ENCODE assay signal across 34 cellular contexts in the genomic region with DNA sequence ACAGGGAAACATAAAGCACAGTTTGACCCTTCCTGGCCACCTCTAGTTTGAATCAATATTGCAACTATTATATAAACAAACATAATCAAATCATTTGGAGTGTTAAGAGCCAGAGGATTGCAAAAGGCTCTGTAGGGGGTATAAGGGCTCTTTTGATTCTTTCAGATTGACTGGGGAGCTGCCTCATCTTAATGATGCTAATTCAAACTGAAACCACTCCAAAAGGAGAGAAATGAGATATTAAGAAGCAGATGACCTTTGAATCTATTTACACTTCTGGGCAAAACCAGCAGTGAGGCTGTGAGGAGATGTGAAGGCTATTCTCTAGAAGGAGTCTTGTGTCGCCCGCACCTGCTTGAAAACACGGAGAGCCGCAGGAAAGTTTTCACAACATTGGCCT.
DNase-seq lines count a peak whose midpoint lies in the region; ATAC-seq and TF ChIP-seq lines count a peak whose summit lies in the region.
"Had no signal": no experiment of that assay in that cellular context is flagged by ENCODE, and none has a peak within 500 bp of the region (broad histone marks: within the 10 kb centered on the region; RNA-seq: fewer than 3 reads in every experiment).

No MANE protein-coding gene starts in this region.

- H3K4me1 ChIP-seq in endocrine pancreas (ENCODE audit: control insufficient read depth, insufficient read depth, low read length) (no peaks in the 10 kb centered on the region), BE2C (no peaks in the 10 kb centered on the region)
- H3K4me1 ChIP-seq: foreskin keratinocyte, heart left ventricle, prostate gland, SJSA1, transverse colon had no signal

- no peaks in the 10 kb centered on the region for H3K36me3 Mint-ChIP-seq in CD4-positive, alpha-beta T cell (ENCODE audit: low read depth)
- H3K36me3 Mint-ChIP-seq: activated naive CD4-positive, alpha-beta T cell treated with anti-CD3 and anti-CD28 coated beads, Interleukin-2, amount 50 U/mL, for 24 hours; brain; IgD-negative memory B cell; naive thymus-derived CD4-positive, alpha-beta T cell had no signal

- no peak overlapping the region for H3K27ac ChIP-seq in CD4-positive, alpha-beta T cell (ENCODE audit: low read depth, low read length)
- H3K27ac ChIP-seq: foreskin keratinocyte, heart left ventricle, prostate gland, RWPE1, SJSA1, transverse colon had no signal

- H3K4me1 Mint-ChIP-seq in CD4-positive, alpha-beta T cell (ENCODE audit: low read depth), result no peaks in the 10 kb centered on the region
- H3K4me1 Mint-ChIP-seq: activated naive CD4-positive, alpha-beta T cell treated with anti-CD3 and anti-CD28 coated beads, Interleukin-2, amount 50 U/mL, for 24 hours; IgD-negative memory B cell had no signal

- DNase-seq in NCI-H146 treated with DMSO at 0.1 percent for 48 hours (lab: John Stamatoyannopoulos, UW; ENCODE audit: unreplicated experiment), result peak; percentile 90
- no peak for DNase-seq in BE2C
- no peak for DNase-seq in glomerular visceral epithelial cell (ENCODE audit: extremely low spot score)
- DNase-seq in CD4-positive, alpha-beta T cell, result no peak
- DNase-seq: ACHN; activated CD4-positive, alpha-beta T cell treated with anti-CD3 and anti-CD28 coated beads for 48 hours; activated CD8-positive, alpha-beta memory T cell treated with anti-CD3 and anti-CD28 coated beads for 24 hours; activated T-cell treated with anti-CD3 and anti-CD28 coated beads for 4 hours; amniotic stem cell; dermis blood vessel endothelial cell; foreskin keratinocyte; H7; heart left ventricle; kidney; midbrain; naive thymus-derived CD4-positive, alpha-beta T cell; NCI-H187; nucleus accumbens; OCI-M1; stimulated activated CD4-positive, alpha-beta T cell treated with anti-CD3 and anti-CD28 coated beads, Interleukin-4, amount 100 ng/mL, for 1 hour; transverse colon had no signal

- intact Hi-C loops in CD4-positive, alpha-beta T cell (cut with DNase I, micrococcal nuclease), result no loop called here

- H3K4me3 Mint-ChIP-seq in CD4-positive, alpha-beta T cell, result no peak overlapping the region
- H3K4me3 Mint-ChIP-seq: activated naive CD4-positive, alpha-beta T cell treated with anti-CD3 and anti-CD28 coated beads, Interleukin-2, amount 50 U/mL, for 24 hours; brain; IgD-negative memory B cell; naive thymus-derived CD4-positive, alpha-beta T cell had no signal

- H3K4me3 ChIP-seq in endocrine pancreas (ENCODE audit: control insufficient read depth, insufficient read depth, low read length) (peak overlapping the region; percentile 4), BE2C (ENCODE audit: low read depth, low read length) (no peak overlapping the region)
- H3K4me3 ChIP-seq: heart left ventricle, prostate gland, SJSA1, transverse colon had no signal

- no peak overlapping the region for H3K27ac Mint-ChIP-seq in CD4-positive, alpha-beta T cell
- H3K27ac Mint-ChIP-seq: activated naive CD4-positive, alpha-beta T cell treated with anti-CD3 and anti-CD28 coated beads, Interleukin-2, amount 50 U/mL, for 24 hours; activated T-helper 2 cell treated with anti-CD3 and anti-CD28 coated beads, Interferon-gamma antibody, Interleukin-2, Interleukin-4, amounts not matched to agents 10 μg/mL and 5 μg/mL and 100 μg/mL, durations not matched to agents 14 hours and 24 hours and 36 hours; IgD-negative memory B cell; naive thymus-derived CD4-positive, alpha-beta T cell had no signal

- H3K9ac ChIP-seq in endocrine pancreas (ENCODE audit: control insufficient read depth, insufficient read depth, low read length), result no peak overlapping the region

- peaks cover 5% of the 10 kb centered on the region for H3K27me3 Mint-ChIP-seq in CD4-positive, alpha-beta T cell
- H3K27me3 Mint-ChIP-seq: brain had no signal

- ATAC-seq in GM18907 (IDR thresholded peaks at IDR 0.05; ENCODE audit: unreplicated experiment) (peak; percentile 76), HG02678 (IDR thresholded peaks at IDR 0.05; ENCODE audit: unreplicated experiment) (peak; percentile 51), GM19452 (IDR thresholded peaks at IDR 0.05; ENCODE audit: unreplicated experiment) (no peak)
- ATAC-seq in CD4-positive, alpha-beta T cell (ENCODE audit: poor library complexity), result no peak
- ATAC-seq: esophagus mucosa; foreskin keratinocyte; heart left ventricle; naive thymus-derived CD4-positive, alpha-beta T cell; sciatic nerve had no signal

- CTCF ChIA-PET in CD4-positive, alpha-beta T cell (lab: Charles Lee), result no interaction called here

- H3K36me3 ChIP-seq in endocrine pancreas (ENCODE audit: control insufficient read depth, insufficient read depth, low read length), result no peaks in the 10 kb centered on the region
- H3K36me3 ChIP-seq in BE2C, result no peaks in the 10 kb centered on the region
- H3K36me3 ChIP-seq: heart left ventricle, prostate gland, SJSA1, transverse colon had no signal

- no peaks in the 10 kb centered on the region for H3K9me3 ChIP-seq in endocrine pancreas (ENCODE audit: control insufficient read depth, low read length)
- H3K9me3 ChIP-seq in BE2C, result no peaks in the 10 kb centered on the region; the same call in none of the 2 replicates
- no peaks in the 10 kb centered on the region for H3K9me3 ChIP-seq in CD4-positive, alpha-beta T cell (ENCODE audit: control insufficient read depth, low read length)
- H3K9me3 ChIP-seq: prostate gland, SJSA1, transverse colon had no signal

- POLR2A ChIA-PET in CD4-positive, alpha-beta T cell (lab: Charles Lee), result no interaction called here

- H3K9me3 Mint-ChIP-seq in CD4-positive, alpha-beta T cell, result no peaks in the 10 kb centered on the region
- H3K9me3 Mint-ChIP-seq: activated T-helper 2 cell treated with anti-CD3 and anti-CD28 coated beads, Interferon-gamma antibody, Interleukin-2, Interleukin-4, amounts not matched to agents 10 μg/mL and 5 μg/mL and 100 μg/mL, durations not matched to agents 14 hours and 24 hours and 36 hours had no signal

- TF ChIP-seq CTCF in BE2C (IDR thresholded peaks at IDR 0.05; ENCODE audit: low read depth, low read length), result no peak
- no peak for TF ChIP-seq CTCF in CD4-positive, alpha-beta T cell (IDR thresholded peaks at IDR 0.05)

- H3K27me3 ChIP-seq in endocrine pancreas (ENCODE audit: control insufficient read depth, insufficient read depth, low read length), result no peaks in the 10 kb centered on the region
- no peaks in the 10 kb centered on the region for H3K27me3 ChIP-seq in BE2C
- H3K27me3 ChIP-seq in CD4-positive, alpha-beta T cell (ENCODE audit: control insufficient read depth, insufficient read depth, low read length), result no peaks in the 10 kb centered on the region
- H3K27me3 ChIP-seq: foreskin keratinocyte, heart left ventricle, transverse colon had no signal

Comparison
In these comparisons a context has a peak if more than half of its experiments do, and no peak if none do; other contexts are left out.
1. ATAC-seq: peak in GM18907 (single experiment) and HG02678 (single experiment); none in GM19452 (single experiment) and CD4-positive, alpha-beta T cell (single experiment).